9 cellular contexts compared by ENCODE assay signal in genomic region chr10:103661198-103661950, GRCh38.
DNase-seq lines count a peak whose midpoint lies in the region; ATAC-seq, FAIRE-seq and TF ChIP-seq lines count a peak whose summit lies in the region.
"Had no signal": no experiment of that assay in that cellular context is flagged by ENCODE, and none has a peak within 500 bp of the region (broad histone marks: within the 10 kb centered on the region; RNA-seq: fewer than 3 reads in every experiment).

No MANE protein-coding gene starts in this region.

- H3K4me3 Mint-ChIP-seq in nephron, result peak overlapping the region; percentile 74 to 89 (median 80)

- H3K36me3 Mint-ChIP-seq in nephron (ENCODE audit: low read depth), result peaks cover 26% of the 10 kb centered on the region

- H3K9me3 ChIP-seq in uterus, result no peaks in the 10 kb centered on the region

- intact Hi-C loops in uterus (cut with DNase I; ENCODE audit: low total_unique reads), result no loop called here

- no peaks in the 10 kb centered on the region for H3K27me3 Mint-ChIP-seq in nephron (ENCODE audit: low read depth)

- peak; percentile 92 for FAIRE-seq in G401.6 (lab: Jason Lieb, UNC)
- FAIRE-seq: TTC549 had no signal

- ATAC-seq in HG02840 (IDR thresholded peaks at IDR 0.05; ENCODE audit: low FRiP score, unreplicated experiment), result no peak

- H3K4me3 ChIP-seq in uterus, result peak overlapping the region; percentile 69 to 84

- H3K27ac ChIP-seq in uterus, result peak overlapping the region; percentile 97 to 100

- no peaks in the 10 kb centered on the region for H3K36me3 ChIP-seq in uterus

- H3K4me1 ChIP-seq in uterus, result peaks cover 0 to 19% of the 10 kb centered on the region in 2 donors

- peak; percentile 65 to 95 for TF ChIP-seq POLR2A in uterus (IDR thresholded peaks at IDR 0.05)

- no peaks in the 10 kb centered on the region for H3K9me3 Mint-ChIP-seq in nephron

- TF ChIP-seq CTCF in nephron (IDR thresholded peaks at IDR 0.05; ENCODE audit: unreplicated experiment in 3 of 3) (no peak), uterus (IDR thresholded peaks at IDR 0.05) (no peak)

- peak overlapping the region; percentile 90 to 91 (median 91) for H3K27ac Mint-ChIP-seq in nephron

- DNase-seq in NCI-H2081 (lab: John Stamatoyannopoulos, UW) (peak; percentile 62 to 77), activated T-helper 1 cell treated with Interleukin-2 at 50 U/mL for 16 hours (ENCODE audit: low read depth) (peak; percentile 32), fibroblast of peridontal ligament (ENCODE audit: extremely low read depth) (peak; percentile 96), uterus (peak; percentile 89 to 97), NOMO-1 treated with dmso at 0.1 percent for 144 hours (lab: John Stamatoyannopoulos, UW; ENCODE audit: unreplicated experiment) (no peak)

- H3K27me3 ChIP-seq in uterus, result no peaks in the 10 kb centered on the region

- peaks cover 47% of the 10 kb centered on the region for H3K4me1 Mint-ChIP-seq in nephron
